In the genomic region with DNA sequence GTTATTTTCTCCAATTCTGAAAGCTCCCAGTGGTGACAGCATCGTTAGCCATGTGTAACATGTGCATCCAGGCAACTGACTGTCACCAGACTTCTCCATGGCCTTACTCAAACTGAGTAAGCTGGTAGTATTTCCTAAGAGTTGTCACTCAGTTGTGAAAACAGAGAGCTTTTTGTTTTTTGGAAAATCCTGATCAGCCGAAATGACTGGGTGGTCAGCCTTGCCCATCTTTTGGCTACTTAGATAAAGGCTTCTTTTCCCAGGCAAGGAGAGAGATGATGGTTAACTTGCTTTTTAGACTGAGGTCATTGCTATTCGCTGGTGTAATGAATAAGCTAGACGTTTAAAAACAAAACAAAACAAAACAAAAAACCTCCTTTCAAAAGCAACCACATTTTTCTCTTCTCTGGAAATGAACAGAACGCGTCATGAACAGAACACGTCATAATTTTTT, we compare ENCODE assay signal across 8 cellular contexts.
DNase-seq lines count a peak whose midpoint lies in the region; ATAC-seq lines count a peak whose summit lies in the region.

No MANE protein-coding gene starts in this region.

- H3K27ac Mint-ChIP-seq in activated T-helper 1 cell treated with anti-CD3 and anti-CD28 coated beads, Interleukin-12 subunit alpha, Interleukin-12 subunit beta, Interleukin-2, Interleukin-4 antibody, amounts not matched to agents 30 ng/mL and 10 ng/mL and 1 ng/mL, durations not matched to agents 14 hours and 24 hours and 36 hours = peak overlapping the region; percentile 89

- no peak overlapping the region for H3K4me3 ChIP-seq in skin epidermis

- no peaks in the 10 kb centered on the region for H3K9me3 Mint-ChIP-seq in activated T-helper 1 cell treated with anti-CD3 and anti-CD28 coated beads, Interleukin-12 subunit alpha, Interleukin-12 subunit beta, Interleukin-2, Interleukin-4 antibody, amounts not matched to agents 30 ng/mL and 10 ng/mL and 1 ng/mL, durations not matched to agents 14 hours and 24 hours and 36 hours

- DNase-seq in HCEC 1CT = peak; percentile 67
- DNase-seq in activated T-helper 1 cell treated with anti-CD3 and anti-CD28 coated beads, Interleukin-12 subunit alpha, Interleukin-12 subunit beta, Interleukin-2, Interleukin-4 antibody, amounts not matched to agents 30 ng/mL and 10 ng/mL and 1 ng/mL, durations not matched to agents 14 hours and 24 hours and 36 hours (ENCODE audit: low spot score) = no peak
- no peak for DNase-seq in Right ventricle myocardium superior
- DNase-seq in NOMO-1 treated with DMSO at 0.1 percent for 48 hours (lab: John Stamatoyannopoulos, UW; ENCODE audit: unreplicated experiment) = no peak
- DNase-seq in mucosa of gallbladder (ENCODE audit: low spot score) = no peak
- DNase-seq in SK-N-DZ (ENCODE audit: low spot score) = no peak

- H3K27me3 Mint-ChIP-seq in activated T-helper 1 cell treated with anti-CD3 and anti-CD28 coated beads, Interleukin-12 subunit alpha, Interleukin-12 subunit beta, Interleukin-2, Interleukin-4 antibody, amounts not matched to agents 30 ng/mL and 10 ng/mL and 1 ng/mL, durations not matched to agents 14 hours and 24 hours and 36 hours (ENCODE audit: insufficient read depth) = no peaks in the 10 kb centered on the region

- ATAC-seq in Right ventricle myocardium superior (ENCODE audit: poor library complexity) (peak; percentile 21), HG02623 (IDR thresholded peaks at IDR 0.05; ENCODE audit: unreplicated experiment) (no peak)

- intact Hi-C loops in activated T-helper 1 cell treated with anti-CD3 and anti-CD28 coated beads, Interleukin-12 subunit alpha, Interleukin-12 subunit beta, Interleukin-2, Interleukin-4 antibody, amounts not matched to agents 30 ng/mL and 10 ng/mL and 1 ng/mL, durations not matched to agents 14 hours and 24 hours and 36 hours (cut with micrococcal nuclease) = loop anchor here (1.0 to 10.0 kb wide), 5 partner anchors 20 to 531 kb away; no protein-coding TSS in a partner anchor
- intact Hi-C loops in Right ventricle myocardium superior (cut with DNase I) = no loop called here

- peaks cover 63% of the 10 kb centered on the region for H3K36me3 Mint-ChIP-seq in activated T-helper 1 cell treated with anti-CD3 and anti-CD28 coated beads, Interleukin-12 subunit alpha, Interleukin-12 subunit beta, Interleukin-2, Interleukin-4 antibody, amounts not matched to agents 30 ng/mL and 10 ng/mL and 1 ng/mL, durations not matched to agents 14 hours and 24 hours and 36 hours (ENCODE audit: low read depth)

- peak overlapping the region in 15 of 21 experiments; percentile 8 to 80 (median 65) for H3K27ac ChIP-seq in skin epidermis

- H3K4me3 Mint-ChIP-seq in activated T-helper 1 cell treated with anti-CD3 and anti-CD28 coated beads, Interleukin-12 subunit alpha, Interleukin-12 subunit beta, Interleukin-2, Interleukin-4 antibody, amounts not matched to agents 30 ng/mL and 10 ng/mL and 1 ng/mL, durations not matched to agents 14 hours and 24 hours and 36 hours = no peak overlapping the region

- peaks cover 74% of the 10 kb centered on the region for H3K4me1 Mint-ChIP-seq in activated T-helper 1 cell treated with anti-CD3 and anti-CD28 coated beads, Interleukin-12 subunit alpha, Interleukin-12 subunit beta, Interleukin-2, Interleukin-4 antibody, amounts not matched to agents 30 ng/mL and 10 ng/mL and 1 ng/mL, durations not matched to agents 14 hours and 24 hours and 36 hours (ENCODE audit: low read depth)
